19 cellular contexts compared by ENCODE assay signal in genomic region chr12:51430196-51430895, GRCh38. TPM values are rescaled to one million over a fixed set of nuclear protein-coding genes. Genes with fewer than 3 reads are reported as not detected.
DNase-seq lines count a peak whose midpoint lies in the region; ATAC-seq, FAIRE-seq and TF ChIP-seq lines count a peak whose summit lies in the region.
"Had no signal": no experiment of that assay in that cellular context is flagged by ENCODE, and none has a peak within 500 bp of the region (broad histone marks: within the 10 kb centered on the region; RNA-seq: fewer than 3 reads in every experiment).

No MANE protein-coding gene starts in this region.

- no peak overlapping the region for H3K4me3 Mint-ChIP-seq in activated T-cell treated with anti-CD3 and anti-CD28 coated beads, Interleukin-2, amount 50 U/mL, for 24 hours
- H3K4me3 Mint-ChIP-seq: activated B cell treated with CpG ODN at 0.5 μM for 24 hours, immature natural killer cell, nephron had no signal

- H3K27me3 Mint-ChIP-seq in activated T-cell treated with anti-CD3 and anti-CD28 coated beads, Interleukin-2, amount 50 U/mL, for 24 hours: no peaks in the 10 kb centered on the region
- H3K27me3 Mint-ChIP-seq: activated B cell treated with CpG ODN at 0.5 μM for 24 hours had no signal

- no peak for FAIRE-seq in small intestine (lab: Jason Lieb, UNC)
- FAIRE-seq: GM18507 had no signal

- H3K9me3 ChIP-seq in small intestine (ENCODE audit: control insufficient read depth, low read depth): no peaks in the 10 kb centered on the region
- H3K9me3 ChIP-seq: psoas muscle had no signal

- TF ChIP-seq CTCF in VCaP (conservative IDR thresholded peaks at IDR 0.05): no peak

- H3K27ac ChIP-seq in VCaP: peak overlapping the region; percentile 30
- H3K27ac ChIP-seq in small intestine (ENCODE audit: low read depth in 1 of 2, low read length in 1 of 2): no peak overlapping the region
- H3K27ac ChIP-seq: psoas muscle had no signal

- H3K27ac Mint-ChIP-seq in activated T-cell treated with anti-CD3 and anti-CD28 coated beads, Interleukin-2, amount 50 U/mL, for 24 hours: no peak overlapping the region
- H3K27ac Mint-ChIP-seq: activated B cell treated with CpG ODN at 0.5 μM for 24 hours, immature natural killer cell, nephron had no signal

- 28 to 47% (median 33%) methylated on average over 4 of the region's 4 CpGs for WGBS in small intestine, 3 donors

- no peaks in the 10 kb centered on the region for H3K9me3 Mint-ChIP-seq in activated T-cell treated with anti-CD3 and anti-CD28 coated beads, Interleukin-2, amount 50 U/mL, for 24 hours
- H3K9me3 Mint-ChIP-seq: activated B cell treated with CpG ODN at 0.5 μM for 24 hours, immature natural killer cell, nephron had no signal

- DNase-seq in DMS53 treated with DMSO at 0.1 percent for 48 hours (lab: John Stamatoyannopoulos, UW; ENCODE audit: unreplicated experiment) (peak; percentile 97), NCI-H2081 treated with DMSO at 0.1 percent for 48 hours (lab: John Stamatoyannopoulos, UW) (peak; percentile 44), small intestine (peak; percentile 28), DMS79 (lab: John Stamatoyannopoulos, UW) (no peak), putamen (ENCODE audit: low spot score) (no peak)
- DNase-seq in activated T-cell treated with anti-CD3 and anti-CD28 coated beads, Interleukin-2, amount 50 U/mL, for 24 hours: no peak
- DNase-seq: activated B cell treated with CpG ODN at 0.5 μM for 24 hours; activated effector memory CD4-positive, alpha-beta T cell treated with anti-CD3 and anti-CD28 coated beads, Interleukin-2, amount 50 U/mL, for 16 hours; amygdala; DMS79 treated with DMSO at 0.1 percent for 48 hours; effector memory CD4-positive, alpha-beta T cell; immature natural killer cell; psoas muscle; T-helper 2 cell had no signal

- peaks cover 0 to 2% of the 10 kb centered on the region in 2 donors for H3K27me3 ChIP-seq in small intestine (ENCODE audit: control insufficient read depth in 2 of 2, insufficient read depth in 2 of 2, low read length in 2 of 2)

- peaks cover 1% of the 10 kb centered on the region for H3K4me1 Mint-ChIP-seq in activated T-cell treated with anti-CD3 and anti-CD28 coated beads, Interleukin-2, amount 50 U/mL, for 24 hours (ENCODE audit: low read depth)
- H3K4me1 Mint-ChIP-seq: nephron had no signal

- no peak for ATAC-seq in GM19455 (IDR thresholded peaks at IDR 0.05; ENCODE audit: unreplicated experiment)
- ATAC-seq: psoas muscle, Right ventricle myocardium inferior had no signal

- no peaks in the 10 kb centered on the region for H3K36me3 Mint-ChIP-seq in activated T-cell treated with anti-CD3 and anti-CD28 coated beads, Interleukin-2, amount 50 U/mL, for 24 hours (ENCODE audit: low read depth)

- no peak overlapping the region for H3K4me3 ChIP-seq in small intestine (ENCODE audit: low read depth in 1 of 2, low read length in 2 of 2)
- H3K4me3 ChIP-seq: psoas muscle had no signal

- no peaks in the 10 kb centered on the region for H3K4me1 ChIP-seq in small intestine (ENCODE audit: control insufficient read depth in 2 of 2, insufficient read depth in 1 of 2, low read depth in 1 of 2, low read length in 1 of 2)
- H3K4me1 ChIP-seq: psoas muscle had no signal

- H3K36me3 ChIP-seq in small intestine (ENCODE audit: control insufficient read depth in 2 of 2, insufficient read depth in 2 of 2, low read length in 2 of 2): no peaks in the 10 kb centered on the region

RNA-seq across cellular contexts. Expression of gene SLC4A8, which starts 5.7 kb away (rescaled TPM):
- 1 to 10 TPM in 2 of 3 donors, under 1 TPM in 1; 0.43 to 2.5 (median 1.1) TPM for polyA plus RNA-seq in small intestine

RNA-seq across cellular contexts. Expression of gene GALNT6, which starts 39.1 kb away (rescaled TPM):
- polyA plus RNA-seq in small intestine: 10 to 100 TPM in 2 of 3 donors, 1 to 10 TPM in 1; 8.4 to 45.2 (median 20.3) TPM

Comparison
In these comparisons a context has a peak if more than half of its experiments do, and no peak if none do; other contexts are left out.
1. DNase-seq: peak in DMS53 treated with DMSO at 0.1 percent for 48 hours (single experiment), NCI-H2081 treated with DMSO at 0.1 percent for 48 hours (single experiment) and small intestine (single experiment); none in DMS79 (single experiment), activated T-cell treated with anti-CD3 and anti-CD28 coated beads, Interleukin-2, amount 50 U/mL, for 24 hours (single experiment) and putamen (single experiment).